In genomic region chr9:123929870-123930831, GRCh38 we compare ENCODE assay signal across 1 cellular context.
TF ChIP-seq lines count a peak whose summit lies in the region.

Gene DENND1A (minus strand): TSS chr9:123930126. CDS start chr9:123929905, 221 bp downstream.

TF ChIP-seq in HepG2, 621 proteins besides CTCF, POLR2A, EP300 and RAD21 (continued from another document and continues in another):
- TF ChIP-seq TFDP2 (CRISPR knock-in tag; IDR thresholded peaks at IDR 0.05) (peak; percentile 29; the same call in 1 of the 2 replicates), ZNF609 (CRISPR knock-in tag; IDR thresholded peaks at IDR 0.05; ENCODE audit: borderline replicate concordance) (no peak), REPIN1 (CRISPR knock-in tag; IDR thresholded peaks at IDR 0.05; ENCODE audit: borderline replicate concordance, low read depth) (no peak), ZNF430 (CRISPR knock-in tag; IDR thresholded peaks at IDR 0.05) (peak; percentile 44; the same call in 1 of the 2 replicates), CSRNP2 (CRISPR knock-in tag; conservative IDR thresholded peaks at IDR 0.05; ENCODE audit: low read depth) (no peak), DRAP1 (CRISPR knock-in tag; IDR thresholded peaks at IDR 0.05) (no peak), ARID5B (CRISPR knock-in tag; IDR thresholded peaks at IDR 0.05) (no peak), NFIC (IDR thresholded peaks at IDR 0.05; ENCODE audit: low read length) (no peak), RFXANK (CRISPR knock-in tag; IDR thresholded peaks at IDR 0.05) (no peak), STAT5B (CRISPR knock-in tag; IDR thresholded peaks at IDR 0.05) (no peak), TRIM24 (CRISPR knock-in tag; IDR thresholded peaks at IDR 0.05) (no peak), SATB2 (CRISPR knock-in tag; IDR thresholded peaks at IDR 0.05) (no peak), RBAK (CRISPR knock-in tag; IDR thresholded peaks at IDR 0.05) (no peak), NBN (conservative IDR thresholded peaks at IDR 0.05) (no peak), ZNF142 (CRISPR knock-in tag; IDR thresholded peaks at IDR 0.05) (peak; percentile 99), ZNF891 (CRISPR knock-in tag; IDR thresholded peaks at IDR 0.05) (peak; percentile 82), ZNF776 (CRISPR knock-in tag; IDR thresholded peaks at IDR 0.05) (no peak), CHD2 (IDR thresholded peaks at IDR 0.05; ENCODE audit: low read depth, low read length) (no peak), DNMT1 (CRISPR knock-in tag; IDR thresholded peaks at IDR 0.05) (no peak), NCOA5 (CRISPR knock-in tag; IDR thresholded peaks at IDR 0.05) (no peak), ZNF883 (CRISPR knock-in tag; IDR thresholded peaks at IDR 0.05; ENCODE audit: not compliant biosample characterization) (no peak), SIX4 (CRISPR knock-in tag; IDR thresholded peaks at IDR 0.05) (no peak), JDP2 (CRISPR knock-in tag; IDR thresholded peaks at IDR 0.05; ENCODE audit: borderline replicate concordance) (no peak), ZNF207 (IDR thresholded peaks at IDR 0.05; ENCODE audit: borderline replicate concordance) (no peak), TIGD3 (CRISPR knock-in tag; IDR thresholded peaks at IDR 0.05; ENCODE audit: borderline replicate concordance) (no peak), ZNF282 (IDR thresholded peaks at IDR 0.05; ENCODE audit: partially characterized antibody) (no peak), CHCHD3 (CRISPR knock-in tag; IDR thresholded peaks at IDR 0.05) (0 out of 2 replicates have a peak, but pooled peaks have one; percentile 40), MLXIP (CRISPR knock-in tag; IDR thresholded peaks at IDR 0.05; ENCODE audit: borderline replicate concordance) (no peak), ZNF501 (CRISPR knock-in tag; IDR thresholded peaks at IDR 0.05) (0 out of 2 replicates have a peak, but pooled peaks have one; percentile 34), GFI1 (CRISPR knock-in tag; IDR thresholded peaks at IDR 0.05; ENCODE audit: borderline replicate concordance) (0 out of 2 replicates have a peak, but pooled peaks have one; percentile 19), IRF1 (CRISPR knock-in tag; IDR thresholded peaks at IDR 0.05; ENCODE audit: low read depth) (no peak), ZNF317 (CRISPR knock-in tag; IDR thresholded peaks at IDR 0.05) (no peak), ZNF354B (CRISPR knock-in tag; IDR thresholded peaks at IDR 0.05) (no peak), ZNF7 (CRISPR knock-in tag; IDR thresholded peaks at IDR 0.05) (no peak), ZBTB7A (CRISPR knock-in tag; IDR thresholded peaks at IDR 0.05) (peak; percentile 79; the same call in 1 of the 2 replicates), TEAD2 (CRISPR knock-in tag; IDR thresholded peaks at IDR 0.05) (no peak), KLF15 (CRISPR knock-in tag; IDR thresholded peaks at IDR 0.05; ENCODE audit: borderline replicate concordance) (no peak), SRY (CRISPR knock-in tag; IDR thresholded peaks at IDR 0.05) (no peak)
